ENCODE assay signal across 21 cellular contexts in the genomic region with DNA sequence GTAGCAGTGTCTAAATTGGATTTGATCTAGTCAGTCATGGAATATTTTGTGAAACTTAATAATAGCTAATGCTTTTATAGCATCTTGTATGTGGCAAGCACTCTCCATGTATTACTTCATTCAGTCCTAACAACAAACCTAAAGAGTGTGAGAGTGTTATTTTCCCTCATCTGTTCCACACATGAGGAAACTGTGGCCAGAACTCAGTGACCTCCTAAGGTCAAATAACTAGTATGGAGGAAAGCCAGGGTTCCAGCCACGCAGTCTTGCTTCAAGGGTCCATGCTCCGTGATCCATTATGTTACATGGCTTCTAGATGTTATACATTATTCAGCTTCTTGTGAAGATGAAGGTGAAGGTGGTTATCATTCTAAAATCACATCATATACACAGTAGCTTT. TPM values are rescaled to one million over a fixed set of nuclear protein-coding genes. Genes with fewer than 3 reads are reported as not detected.
A peak's percentile ranks its signal among the peaks of the same experiment; 100 is the strongest.
DNase-seq lines count a peak whose midpoint lies in the region; ATAC-seq and TF ChIP-seq lines count a peak whose summit lies in the region.
"Had no signal": no experiment of that assay in that cellular context is flagged by ENCODE, and none has a peak within 500 bp of the region (broad histone marks: within the 10 kb centered on the region; RNA-seq: fewer than 3 reads in every experiment).

No MANE protein-coding gene starts in this region.

- no peak for TF ChIP-seq POLR2A in transverse colon (IDR thresholded peaks at IDR 0.05)

- intact Hi-C loops in transverse colon (cut with DNase I; ENCODE audit: low total_unique reads), result no loop called here

- no peak for TF ChIP-seq EP300 in transverse colon (IDR thresholded peaks at IDR 0.05; ENCODE audit: low read depth)

- H3K4me3 ChIP-seq in foreskin fibroblast (ENCODE audit: low read depth in 1 of 2, low read length in 2 of 2) (peak overlapping the region in 1 of 2 donors; percentile 8), transverse colon (no peak overlapping the region)
- H3K4me3 ChIP-seq: gastrocnemius medialis, pancreas, spleen, tibial artery had no signal

- in situ Hi-C loops in transverse colon (cut with MboI; ENCODE audit: low pct_ligation_motif_present in 1 of 4, low pct_unique_long_range_greater_than_20kb in 1 of 4, low sequenced_read_pairs in 3 of 4), result no loop called here

- peak overlapping the region; percentile 18 to 41 (median 28) for H3K27ac ChIP-seq in transverse colon
- H3K27ac ChIP-seq: gastrocnemius medialis, pancreas, tibial artery had no signal

- no peaks in the 10 kb centered on the region for H3K27me3 ChIP-seq in transverse colon
- H3K27me3 ChIP-seq: gastrocnemius medialis, pancreas, spleen, tibial artery had no signal

- DNase-seq in NCI-H146 (lab: John Stamatoyannopoulos, UW) (peak; percentile 38), NCI-H146 treated with DMSO at 0.1 percent for 48 hours (lab: John Stamatoyannopoulos, UW; ENCODE audit: unreplicated experiment) (no peak), NCI-H69 (lab: John Stamatoyannopoulos, UW) (peak; percentile 79), foreskin fibroblast (peak; percentile 37 to 65), transverse colon (no peak), T-helper 2 cell (no peak), activated T-cell treated with anti-CD3 and anti-CD28 coated beads for 4 hours (no peak)
- DNase-seq: activated CD4-positive, alpha-beta T cell treated with anti-CD3 and anti-CD28 coated beads for 1 hour; activated CD8-positive, alpha-beta memory T cell treated with anti-CD3 and anti-CD28 coated beads, Interleukin-2, amount 10 ng/mL, durations not matched to agents 7 days and 5 days; anterior cingulate cortex; CD8-positive, alpha-beta T cell; gastrocnemius medialis; left ventricle myocardium superior; MV-4-11; NCI-H526 treated with DMSO at 0.1 percent for 48 hours; pancreas; spleen; T-helper 9 cell; tibial artery had no signal

- H3K9me3 ChIP-seq in transverse colon, result no peaks in the 10 kb centered on the region
- H3K9me3 ChIP-seq: gastrocnemius medialis, pancreas, tibial artery had no signal

- 60 to 93% methylated on average over 1 to 2 of the region's 2 CpGs for WGBS in transverse colon (ENCODE audit: low coverage in 1 of 2), 2 donors

- H3K36me3 ChIP-seq in transverse colon, result no peaks in the 10 kb centered on the region
- H3K36me3 ChIP-seq: gastrocnemius medialis, pancreas, spleen had no signal

- TF ChIP-seq CTCF in foreskin fibroblast (IDR thresholded peaks at IDR 0.05; ENCODE audit: low read depth, low read length) (no peak), transverse colon (IDR thresholded peaks at IDR 0.05) (no peak)

- no peak for ATAC-seq in GM18909 (IDR thresholded peaks at IDR 0.05; ENCODE audit: poor library complexity, unreplicated experiment)
- ATAC-seq: activated CD8-positive, alpha-beta memory T cell treated with anti-CD3 and anti-CD28 coated beads, Interleukin-2, amount 10 ng/mL, durations not matched to agents 7 days and 5 days; CD8-positive, alpha-beta T cell; gastrocnemius medialis; left ventricle myocardium superior; Panc1 had no signal

- peaks cover 0 to 13% (median 3%) of the 10 kb centered on the region in 4 donors for H3K4me1 ChIP-seq in transverse colon
- H3K4me1 ChIP-seq: gastrocnemius medialis, pancreas, spleen had no signal

RNA-seq across cellular contexts. Expression of gene TWSG1, which starts 45.5 kb away (rescaled TPM):
- 10 to 100 TPM in 3 of 4 donors, 1 to 10 TPM in 1; 5.6 to 29.5 (median 26.5) TPM for total RNA-seq in transverse colon

Comparison
In these comparisons a context has a peak if more than half of its experiments do, and no peak if none do; other contexts are left out.
1. DNase-seq: peak in NCI-H146 (single experiment), NCI-H69 (single experiment) and foreskin fibroblast (2 of 2); none in NCI-H146 treated with DMSO at 0.1 percent for 48 hours (single experiment), transverse colon (single experiment), T-helper 2 cell (0 of 5) and activated T-cell treated with anti-CD3 and anti-CD28 coated beads for 4 hours (single experiment).